27 cellular contexts compared by ENCODE assay signal in the genomic region with DNA sequence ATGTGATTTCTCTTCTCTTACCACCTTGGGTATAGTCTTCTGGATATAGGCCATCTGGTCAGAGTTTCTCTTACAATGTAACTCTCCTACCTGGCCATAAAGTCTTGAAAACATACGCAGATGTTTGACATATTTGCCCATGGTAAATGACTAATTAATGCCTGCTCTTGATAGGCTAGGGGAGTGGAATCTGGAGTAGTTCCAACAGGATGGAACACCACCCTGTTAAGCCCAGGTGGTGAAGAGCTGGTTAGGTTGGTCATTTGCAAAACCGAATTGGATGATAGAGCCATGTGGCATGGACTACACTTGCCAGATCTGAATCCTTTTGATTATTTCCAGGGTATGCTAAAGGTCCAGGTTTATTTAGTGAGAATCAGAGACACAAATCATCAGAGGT.
"Had no signal": no experiment of that assay in that cellular context is flagged by ENCODE, and none has a peak within 500 bp of the region (broad histone marks: within the 10 kb centered on the region; RNA-seq: fewer than 3 reads in every experiment).

No MANE protein-coding gene starts in this region.

- H3K4me1 ChIP-seq: gastroesophageal sphincter, parathyroid adenoma had no signal

- H3K9ac ChIP-seq: parathyroid adenoma had no signal

- H3K9me3 Mint-ChIP-seq: activated CD4-positive, alpha-beta T cell treated with anti-CD3 and anti-CD28 coated beads, Interleukin-2, amount 10 ng/mL, durations not matched to agents 7 days and 5 days; activated CD8-positive, alpha-beta T cell treated with anti-CD3 and anti-CD28 coated beads for 36 hours; activated naive CD4-positive, alpha-beta T cell treated with anti-CD3 and anti-CD28 coated beads, Interleukin-2, amount 50 U/mL, for 24 hours; brain; naive B cell had no signal

- H3K4me1 Mint-ChIP-seq: activated CD4-positive, alpha-beta T cell treated with anti-CD3 and anti-CD28 coated beads, Interleukin-2, amount 10 ng/mL, durations not matched to agents 7 days and 5 days; activated CD8-positive, alpha-beta memory T cell treated with anti-CD3 and anti-CD28 coated beads, Interleukin-2, amount 10 ng/mL, durations not matched to agents 7 days and 5 days; activated naive CD4-positive, alpha-beta T cell treated with anti-CD3 and anti-CD28 coated beads, Interleukin-2, amount 50 U/mL, for 24 hours; brain; naive B cell had no signal

- H3K9me3 ChIP-seq: esophagus squamous epithelium, gastroesophageal sphincter, upper lobe of left lung had no signal

- H2AFZ ChIP-seq: parathyroid adenoma had no signal

- H3K4me3 Mint-ChIP-seq: activated CD4-positive, alpha-beta T cell treated with anti-CD3 and anti-CD28 coated beads, Interleukin-2, amount 10 ng/mL, durations not matched to agents 7 days and 5 days; activated CD8-positive, alpha-beta memory T cell treated with anti-CD3 and anti-CD28 coated beads, Interleukin-2, amount 10 ng/mL, durations not matched to agents 7 days and 5 days; activated CD8-positive, alpha-beta T cell treated with anti-CD3 and anti-CD28 coated beads for 36 hours; activated naive CD4-positive, alpha-beta T cell treated with anti-CD3 and anti-CD28 coated beads, Interleukin-2, amount 50 U/mL, for 24 hours; brain; naive B cell had no signal

- FAIRE-seq: islet of Langerhans, TTC549 had no signal

- DNase-seq: activated CD4-positive, alpha-beta T cell treated with anti-CD3 and anti-CD28 coated beads, Interleukin-2, amount 10 ng/mL, durations not matched to agents 7 days and 5 days; activated CD4-positive, CD25-positive, alpha-beta regulatory T cell treated with anti-CD3 and anti-CD28 coated beads, Interleukin-2, amount 50 U/mL, for 72 hours; activated CD8-positive, alpha-beta memory T cell treated with anti-CD3 and anti-CD28 coated beads, Interleukin-2, amount 10 ng/mL, durations not matched to agents 7 days and 5 days; activated CD8-positive, alpha-beta T cell treated with anti-CD3 and anti-CD28 coated beads for 36 hours; activated gamma-delta T cell treated with Interleukin-2 at 50 U/mL for 16 hours; aorta; caudate nucleus; dermis blood vessel endothelial cell; effector memory CD4-positive, alpha-beta T cell; esophagus squamous epithelium; head of caudate nucleus; left cardiac atrium; mesendoderm; naive B cell; nucleus accumbens; right cardiac atrium; stimulated activated CD4-positive, alpha-beta T cell treated with anti-CD3 and anti-CD28 coated beads, Interleukin-12 subunit alpha, Interleukin-12 subunit beta, amount 100 ng/mL, for 4 hours; stimulated activated CD4-positive, alpha-beta T cell treated with anti-CD3 and anti-CD28 coated beads, Interleukin-4, amount 100 ng/mL, for 4 hours; stimulated activated naive CD8-positive, alpha-beta T cell treated with anti-CD3 and anti-CD28 coated beads, Interleukin-15, Interleukin-2, amounts not matched to agents 100 U/mL and 50 U/mL, for 24 hours; upper lobe of left lung; WERI-Rb-1 had no signal

- H3K27ac ChIP-seq: gastroesophageal sphincter, parathyroid adenoma, upper lobe of left lung, WERI-Rb-1 had no signal

- H3K79me2 ChIP-seq: parathyroid adenoma had no signal

- ATAC-seq: activated CD8-positive, alpha-beta memory T cell treated with anti-CD3 and anti-CD28 coated beads, Interleukin-2, amount 10 ng/mL, durations not matched to agents 7 days and 5 days; activated CD8-positive, alpha-beta T cell treated with anti-CD3 and anti-CD28 coated beads for 36 hours; gastroesophageal sphincter; left cardiac atrium; right cardiac atrium; stimulated activated naive CD8-positive, alpha-beta T cell treated with anti-CD3 and anti-CD28 coated beads, Interleukin-15, Interleukin-2, amounts not matched to agents 100 U/mL and 50 U/mL, for 24 hours had no signal

- H3K27me3 Mint-ChIP-seq: activated CD4-positive, alpha-beta T cell treated with anti-CD3 and anti-CD28 coated beads, Interleukin-2, amount 10 ng/mL, durations not matched to agents 7 days and 5 days; activated CD8-positive, alpha-beta memory T cell treated with anti-CD3 and anti-CD28 coated beads, Interleukin-2, amount 10 ng/mL, durations not matched to agents 7 days and 5 days; activated CD8-positive, alpha-beta T cell treated with anti-CD3 and anti-CD28 coated beads for 36 hours; activated naive CD4-positive, alpha-beta T cell treated with anti-CD3 and anti-CD28 coated beads, Interleukin-2, amount 50 U/mL, for 24 hours; brain; naive B cell had no signal

- H3K27me3 ChIP-seq: esophagus squamous epithelium, gastroesophageal sphincter, upper lobe of left lung had no signal

- H3K27ac Mint-ChIP-seq: activated CD4-positive, alpha-beta T cell treated with anti-CD3 and anti-CD28 coated beads, Interleukin-2, amount 10 ng/mL, durations not matched to agents 7 days and 5 days; activated CD8-positive, alpha-beta memory T cell treated with anti-CD3 and anti-CD28 coated beads, Interleukin-2, amount 10 ng/mL, durations not matched to agents 7 days and 5 days; activated CD8-positive, alpha-beta T cell treated with anti-CD3 and anti-CD28 coated beads for 36 hours; activated naive CD4-positive, alpha-beta T cell treated with anti-CD3 and anti-CD28 coated beads, Interleukin-2, amount 50 U/mL, for 24 hours; brain; naive B cell had no signal

- H3K4me3 ChIP-seq: esophagus squamous epithelium, gastroesophageal sphincter, upper lobe of left lung had no signal
